ENCODE assay signal across 8 cellular contexts in the genomic region with DNA sequence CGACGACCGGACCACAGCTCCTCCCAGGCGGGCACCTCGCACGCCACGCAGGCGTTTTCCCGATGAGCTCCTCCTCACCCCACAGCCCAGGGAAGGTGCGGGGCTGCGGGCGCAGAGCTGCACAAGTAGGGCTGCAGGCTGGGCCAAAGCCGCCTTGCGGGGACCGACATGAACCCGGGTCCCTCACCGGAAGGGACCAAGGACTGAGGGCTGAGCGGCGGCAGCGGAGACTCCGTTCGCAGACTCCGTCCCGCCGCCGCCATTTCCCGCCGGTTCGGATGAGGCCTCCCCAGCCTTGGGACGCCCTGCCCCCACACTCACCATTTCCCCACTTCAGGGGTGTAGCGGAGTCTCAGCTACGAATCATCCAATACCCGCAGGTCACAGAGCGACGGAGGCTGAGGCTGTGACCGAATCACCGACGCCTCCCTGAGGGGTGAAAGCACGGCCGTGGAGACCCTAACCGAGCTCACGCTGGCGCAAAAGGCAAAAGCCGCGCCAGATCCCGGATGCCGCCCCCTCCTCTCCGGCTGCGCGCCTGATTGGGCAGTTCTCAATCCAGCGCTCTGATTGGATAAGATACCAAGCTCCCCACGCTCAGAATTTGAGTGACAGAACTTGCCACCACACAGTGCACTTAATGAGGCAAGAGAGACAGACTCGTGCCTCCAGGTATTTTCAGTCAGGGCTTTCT. TPM values are rescaled to one million over a fixed set of nuclear protein-coding genes. Genes with fewer than 3 reads are reported as not detected.
DNase-seq lines count a peak whose midpoint lies in the region; ATAC-seq and TF ChIP-seq lines count a peak whose summit lies in the region.

A gene (minus strand): TSS at position 488 of the 694 bp plus-strand sequence. CDS start 164 bp downstream, at position 324.

- H3K4me2 ChIP-seq in PC-3 (ENCODE audit: low read length): no peak within 1 kb of the TSS

- H3K27me3 ChIP-seq in Caco-2 (replicated peaks; ENCODE audit: control insufficient read depth, insufficient read depth, low read length) (no peaks in the 10 kb centered on the region), PC-3 (ENCODE audit: low read length) (no peaks in the 10 kb centered on the region)

- H3K4me3 ChIP-seq in fibroblast of mammary gland (ENCODE audit: control insufficient read depth, low read depth, low read length) (peak within 1 kb of the TSS; percentile 63), Caco-2 (ENCODE audit: low read depth, low read length) (no peak within 1 kb of the TSS), PC-3 (ENCODE audit: low read length) (no peak within 1 kb of the TSS)

- intact Hi-C loops in Caco-2 (cut with micrococcal nuclease; ENCODE audit: unreplicated experiment): no loop called here
- intact Hi-C loops in PC-3 (cut with micrococcal nuclease): no loop called here

- H3K27me3 Mint-ChIP-seq in nephron progenitor cell (ENCODE audit: low read depth, poor library complexity) (peaks cover 20% of the 10 kb centered on the region), Caco-2 (ENCODE audit: insufficient read depth, unreplicated experiment) (no peaks in the 10 kb centered on the region)

- DNase-seq in AG08396 (ENCODE audit: low spot score) (peak; percentile 75), NCI-H510A (lab: John Stamatoyannopoulos, UW) (peak; percentile 15), fibroblast of mammary gland (ENCODE audit: low read depth) (peak; percentile 85), nephron progenitor cell (peak; percentile 56), NCI-H524 (lab: John Stamatoyannopoulos, UW) (no peak), MV-4-11 (lab: John Stamatoyannopoulos, UW) (no peak), Caco-2 (no peak), PC-3 (no peak)

- H3K36me3 ChIP-seq in Caco-2 (ENCODE audit: control insufficient read depth, insufficient read depth, low read length) (no peaks in the 10 kb centered on the region), PC-3 (ENCODE audit: low read depth, low read length) (no peaks in the 10 kb centered on the region)

- H3K36me3 Mint-ChIP-seq in nephron progenitor cell (ENCODE audit: low read depth) (peaks cover 31% of the 10 kb centered on the region), Caco-2 (ENCODE audit: insufficient read depth, unreplicated experiment) (no peaks in the 10 kb centered on the region)

- POLR2A ChIA-PET in Caco-2 (lab: Charles Lee): no interaction called here
- POLR2A ChIA-PET in PC-3 (lab: Charles Lee; ENCODE audit: unreplicated experiment): no interaction called here

- no peaks in the 10 kb centered on the region for H3F3A ChIP-seq in PC-3 (ENCODE audit: low read length, unreplicated experiment)

- peak within 1 kb of the TSS; percentile 80 for H3K4me3 Mint-ChIP-seq in nephron progenitor cell
- H3K4me3 Mint-ChIP-seq in Caco-2 (ENCODE audit: unreplicated experiment): no peak within 1 kb of the TSS

- H3K27ac ChIP-seq in PC-3 (ENCODE audit: low read length): no peak within 1 kb of the TSS

- TF ChIP-seq CTCF in fibroblast of mammary gland (conservative IDR thresholded peaks at IDR 0.05; ENCODE audit: control insufficient read depth, insufficient read depth, low read depth, low read length): no peak
- no peak for TF ChIP-seq CTCF in nephron progenitor cell (IDR thresholded peaks at IDR 0.05)
- TF ChIP-seq CTCF in Caco-2 (IDR thresholded peaks at IDR 0.05; ENCODE audit: insufficient read depth in 1 of 2, low read depth in 1 of 2, low read length in 1 of 2, severe bottlenecking in 1 of 2, unreplicated experiment in 1 of 2): no peak
- no peak for TF ChIP-seq CTCF in PC-3 (conservative IDR thresholded peaks at IDR 0.05; ENCODE audit: low read depth, low read length)

- no TSS peak for BruUV-seq in Caco-2 (replicated peaks; lab: Mats Ljungman, UMichigan)
- no TSS peak for BruUV-seq in PC-3 (replicated peaks; lab: Mats Ljungman, UMichigan)

- H3K27ac Mint-ChIP-seq in nephron progenitor cell (no peak within 1 kb of the TSS), Caco-2 (ENCODE audit: unreplicated experiment) (no peak within 1 kb of the TSS)

- peaks cover 90% of the 10 kb centered on the region for H3K9me3 Mint-ChIP-seq in nephron progenitor cell
- H3K9me3 Mint-ChIP-seq in Caco-2 (ENCODE audit: unreplicated experiment): peaks cover 21% of the 10 kb centered on the region

- H3K9ac ChIP-seq in PC-3 (ENCODE audit: low read length): no peak within 1 kb of the TSS

- ATAC-seq in PC-3: no peak

- no peaks in the 10 kb centered on the region for H3K79me2 ChIP-seq in PC-3 (ENCODE audit: low read length)

- CTCF ChIA-PET in Caco-2 (lab: Charles Lee): no interaction called here
- CTCF ChIA-PET in PC-3 (lab: Charles Lee): no interaction called here

- no peak within 1 kb of the TSS for H2AFZ ChIP-seq in PC-3 (ENCODE audit: low read length)

- H3K9me2 ChIP-seq in PC-3 (replicated peaks; ENCODE audit: low read length): no peaks in the 10 kb centered on the region

- no peaks in the 10 kb centered on the region for H4K20me1 ChIP-seq in PC-3 (ENCODE audit: low read length)

- no peaks in the 10 kb centered on the region for H3K4me1 ChIP-seq in Caco-2
- H3K4me1 ChIP-seq in PC-3 (ENCODE audit: insufficient read depth, low read length): no peaks in the 10 kb centered on the region

- no peaks in the 10 kb centered on the region for H3K4me1 Mint-ChIP-seq in nephron progenitor cell
- no peaks in the 10 kb centered on the region for H3K4me1 Mint-ChIP-seq in Caco-2 (ENCODE audit: low read depth, unreplicated experiment)

- H3K9me3 ChIP-seq in Caco-2 (no peaks in the 10 kb centered on the region), PC-3 (ENCODE audit: low read length) (no peaks in the 10 kb centered on the region)

RNA-seq across cellular contexts. Expression of the gene that starts here (rescaled TPM):
- not detected in 2 replicates for total RNA-seq in Caco-2 (2022)
- not detected in 2 replicates for total RNA-seq in PC-3 (2014; rRNA removed)

Comparison
In these comparisons a context has a peak if more than half of its experiments do, and no peak if none do; other contexts are left out.
1. DNase-seq: peak in AG08396 (single experiment), NCI-H510A (single experiment), fibroblast of mammary gland (single experiment) and nephron progenitor cell (single experiment); none in NCI-H524 (0 of 2), MV-4-11 (single experiment), Caco-2 (0 of 2) and PC-3 (single experiment).